Comparison of ENCODE assay signal across 9 cellular contexts in the genomic region with DNA sequence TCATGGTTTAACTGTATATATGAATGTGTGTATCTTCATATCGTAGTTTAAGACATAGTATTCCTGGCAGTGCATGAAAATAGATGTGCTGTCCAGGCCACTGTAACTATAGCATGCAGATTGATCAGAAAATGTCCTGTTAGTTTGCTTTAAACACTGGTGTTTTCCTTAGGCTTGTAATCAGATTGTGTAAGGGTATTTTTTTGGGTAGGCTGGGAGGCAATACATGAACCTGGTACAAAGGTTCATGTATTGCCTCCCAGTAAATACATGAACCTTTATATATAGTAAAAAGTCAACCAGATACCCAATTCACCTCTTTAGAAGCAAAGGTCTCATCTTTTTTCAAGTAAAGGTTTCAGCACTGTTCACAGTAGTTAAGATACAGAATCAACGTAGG. TPM values are rescaled to one million over a fixed set of nuclear protein-coding genes. Genes with fewer than 3 reads are reported as not detected.
DNase-seq lines count a peak whose midpoint lies in the region; ATAC-seq and TF ChIP-seq lines count a peak whose summit lies in the region.
"Had no signal": no experiment of that assay in that cellular context is flagged by ENCODE, and none has a peak within 500 bp of the region (broad histone marks: within the 10 kb centered on the region; RNA-seq: fewer than 3 reads in every experiment).

No MANE protein-coding gene starts in this region.

- H3K9ac ChIP-seq in HUES6 (ENCODE audit: low read length), result peak overlapping the region; percentile 91

- no peaks in the 10 kb centered on the region for H3K9me3 ChIP-seq in A673 (ENCODE audit: low read depth, low read length, poor library complexity, severe bottlenecking)
- no peaks in the 10 kb centered on the region for H3K9me3 ChIP-seq in HUES6 (ENCODE audit: control insufficient read depth, insufficient read depth, low read depth, low read length)
- H3K9me3 ChIP-seq in breast epithelium, result no peaks in the 10 kb centered on the region
- H3K9me3 ChIP-seq in muscle layer of duodenum (ENCODE audit: control insufficient read depth in 1 of 2, low read length in 2 of 2), result no peaks in the 10 kb centered on the region

- BruUV-seq in A673 (replicated peaks; lab: Mats Ljungman, UMichigan), result no TSS peak

- no peaks in the 10 kb centered on the region for H3K27me3 ChIP-seq in A673 (replicated peaks; ENCODE audit: insufficient read depth, low read depth, low read length, poor library complexity)
- no peaks in the 10 kb centered on the region for H3K27me3 ChIP-seq in HUES6 (ENCODE audit: control insufficient read depth, insufficient read depth, low read length)
- no peaks in the 10 kb centered on the region for H3K27me3 ChIP-seq in breast epithelium
- no peaks in the 10 kb centered on the region for H3K27me3 ChIP-seq in muscle layer of duodenum (ENCODE audit: low read depth, low read length)

- H3K36me3 ChIP-seq in A673 (ENCODE audit: insufficient read depth, low read length, poor library complexity, severe bottlenecking) (peaks cover under 1% of the 10 kb centered on the region), HUES6 (ENCODE audit: control insufficient read depth, insufficient read depth, low read length) (peaks cover 7% of the 10 kb centered on the region; the same call in 1 of the 2 replicates), breast epithelium (no peaks in the 10 kb centered on the region), muscle layer of duodenum (ENCODE audit: control insufficient read depth in 1 of 2, insufficient read depth in 2 of 2, low read length in 2 of 2) (peaks cover 0 to 11% of the 10 kb centered on the region in 2 donors)

- TF ChIP-seq CTCF in A673 (conservative IDR thresholded peaks at IDR 0.05; ENCODE audit: low read depth, low read length) (no peak), breast epithelium (IDR thresholded peaks at IDR 0.05) (no peak)

- TF ChIP-seq POLR2A in breast epithelium (IDR thresholded peaks at IDR 0.05), result no peak

- H3K4me3 ChIP-seq in A673 (ENCODE audit: low read depth, low read length, poor library complexity, severe bottlenecking) (peak overlapping the region; percentile 86), HUES6 (ENCODE audit: low read depth, low read length) (peak overlapping the region; percentile 74), breast epithelium (peak overlapping the region in 2 of 3 donors; percentile 90 to 93), muscle layer of duodenum (ENCODE audit: low read depth in 1 of 2, low read length in 2 of 2) (peak overlapping the region; percentile 80 to 85)

- ATAC-seq in GM21717 (IDR thresholded peaks at IDR 0.05; ENCODE audit: unreplicated experiment), result no peak
- no peak for ATAC-seq in GM18511 (IDR thresholded peaks at IDR 0.05; ENCODE audit: unreplicated experiment)

- DNase-seq in A673 (ENCODE audit: low spot score) (no peak), breast epithelium (ENCODE audit: low spot score in 2 of 2) (no peak), NCI-H510A treated with DMSO at 0.1 percent for 48 hours (lab: John Stamatoyannopoulos, UW) (no peak)
- DNase-seq in activated CD8-positive, alpha-beta memory T cell treated with anti-CD3 and anti-CD28 coated beads for 24 hours, result no peak
- DNase-seq: NCI-H446 had no signal

- intact Hi-C loops in A673 (cut with micrococcal nuclease; ENCODE audit: unreplicated experiment), result no loop called here
- intact Hi-C loops in breast epithelium (cut with DNase I; ENCODE audit: low total_unique reads), result no loop called here

- H3K4me1 ChIP-seq in A673 (ENCODE audit: insufficient read depth, low read length, poor library complexity, severe bottlenecking) (no peaks in the 10 kb centered on the region), HUES6 (ENCODE audit: control insufficient read depth, insufficient read depth, low read length) (peaks cover 12% of the 10 kb centered on the region), breast epithelium (peaks cover 0 to 7% of the 10 kb centered on the region in 2 donors), muscle layer of duodenum (ENCODE audit: control insufficient read depth in 1 of 2, insufficient read depth in 2 of 2, low read length in 2 of 2) (peaks cover 6 to 16% of the 10 kb centered on the region in 2 donors)

- POLR2A ChIA-PET in A673 (lab: Charles Lee; ENCODE audit: low non-redundant PET), result no interaction called here

- CTCF ChIA-PET in A673 (lab: Charles Lee), result no interaction called here

- H3K27ac ChIP-seq in A673 (ENCODE audit: low read depth, low read length, poor library complexity, severe bottlenecking), result no peak overlapping the region
- no peak overlapping the region for H3K27ac ChIP-seq in HUES6 (ENCODE audit: low read depth, low read length)
- H3K27ac ChIP-seq in breast epithelium, result peak overlapping the region in 1 of 2 donors; percentile 100
- H3K27ac ChIP-seq in muscle layer of duodenum (ENCODE audit: low read length), result peak overlapping the region; percentile 100

RNA-seq across cellular contexts. Expression of gene COQ10B, which starts 1.6 kb away (rescaled TPM):
- 15.2 and 17.1 TPM in 2 replicates for total RNA-seq in A673 (2021)
- 10 to 100 TPM; 30.7 to 34.4 (median 32.8) TPM for total RNA-seq in breast epithelium

RNA-seq across cellular contexts. Expression of gene SF3B1, which starts 20.1 kb away (rescaled TPM):
- total RNA-seq in A673 (2021) (287 and 297 TPM in 2 replicates), breast epithelium (100 to 1,000 TPM; 403 to 552 (median 415) TPM)

RNA-seq across cellular contexts. Expression of gene HSPD1, which starts 44.7 kb away (rescaled TPM):
- total RNA-seq in A673 (2021), result 737 and 812 TPM in 2 replicates
- 100 to 1,000 TPM; 108 to 227 (median 205) TPM for total RNA-seq in breast epithelium

RNA-seq across cellular contexts. Expression of gene HSPE1, which starts 45.3 kb away (rescaled TPM):
- total RNA-seq in A673 (2021) (296 and 356 TPM in 2 replicates), breast epithelium (100 to 1,000 TPM in 2 of 3 donors, 10 to 100 TPM in 1; 74.9 to 170 (median 124) TPM)
